ENCODE assay signal across 26 cellular contexts in the genomic region with DNA sequence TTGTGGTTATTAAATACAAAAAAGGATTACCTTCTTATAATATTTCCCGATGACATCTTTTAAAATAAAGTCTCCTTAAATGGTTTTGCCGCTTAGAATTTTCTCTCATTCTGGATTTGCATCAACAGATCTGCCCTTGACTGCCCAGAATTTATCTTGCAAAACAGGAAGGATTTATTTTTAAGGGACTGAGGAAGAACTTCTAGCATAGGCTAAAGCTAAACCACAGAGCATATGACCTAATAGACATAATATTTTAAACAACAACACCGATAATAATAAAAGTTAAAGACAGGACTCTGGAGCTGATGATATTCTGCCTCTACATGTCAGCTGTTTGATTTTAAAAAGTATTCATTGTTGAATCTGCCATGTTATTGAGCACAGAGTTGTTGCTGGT.
DNase-seq lines count a peak whose midpoint lies in the region; ATAC-seq and TF ChIP-seq lines count a peak whose summit lies in the region.
"Had no signal": no experiment of that assay in that cellular context is flagged by ENCODE, and none has a peak within 500 bp of the region (broad histone marks: within the 10 kb centered on the region; RNA-seq: fewer than 3 reads in every experiment).

No MANE protein-coding gene starts in this region.

- no peak for ATAC-seq in Right ventricle myocardium inferior
- no peak for ATAC-seq in GM18517 (IDR thresholded peaks at IDR 0.05; ENCODE audit: unreplicated experiment)
- no peak for ATAC-seq in GM18498 (IDR thresholded peaks at IDR 0.05; ENCODE audit: unreplicated experiment)
- no peak for ATAC-seq in activated CD8-positive, alpha-beta T cell treated with anti-CD3 and anti-CD28 coated beads for 36 hours
- ATAC-seq: activated CD4-positive, alpha-beta T cell treated with anti-CD3 and anti-CD28 coated beads for 36 hours; activated naive CD4-positive, alpha-beta T cell treated with anti-CD3 and anti-CD28 coated beads, Interleukin-2, amount 50 U/mL, for 72 hours; CD8-positive, alpha-beta T cell; naive thymus-derived CD8-positive, alpha-beta T cell; psoas muscle had no signal

- peak overlapping the region; percentile 9 for H3K27ac ChIP-seq in left ventricle myocardium inferior (replicated peaks)
- H3K27ac ChIP-seq: gastroesophageal sphincter, psoas muscle, SK-N-MC had no signal

- H3K27me3 Mint-ChIP-seq in dendritic cell treated with granulocyte-macrophage colony-stimulating factor and Interleukin-4, amounts not matched to agents 40 ng/mL and 50 ng/mL, for 4 days: no peaks in the 10 kb centered on the region
- H3K27me3 Mint-ChIP-seq in activated CD8-positive, alpha-beta T cell treated with anti-CD3 and anti-CD28 coated beads for 36 hours: peaks cover 4% of the 10 kb centered on the region

- CTCF ChIA-PET in activated CD8-positive, alpha-beta T cell treated with anti-CD3 and anti-CD28 coated beads for 36 hours (lab: Charles Lee): interaction anchor here (0.8 kb wide), 1 partner anchor 10 kb away, joined by 3 read pairs; no protein-coding TSS in a partner anchor

- no peaks in the 10 kb centered on the region for H3K36me3 ChIP-seq in left ventricle myocardium inferior
- H3K36me3 ChIP-seq: gastroesophageal sphincter had no signal

- H3K27me3 ChIP-seq in left ventricle myocardium inferior (ENCODE audit: low read depth): peaks cover 8% of the 10 kb centered on the region

- intact Hi-C loops in left ventricle myocardium inferior (cut with micrococcal nuclease): no loop called here
- intact Hi-C loops in Right ventricle myocardium inferior (cut with DNase I): no loop called here
- intact Hi-C loops in dendritic cell treated with granulocyte-macrophage colony-stimulating factor and Interleukin-4, amounts not matched to agents 40 ng/mL and 50 ng/mL, for 4 days (cut with micrococcal nuclease): loop anchor here (10.0 kb wide), 1 partner anchor 134 kb away; no protein-coding TSS in a partner anchor
- intact Hi-C loops in activated CD8-positive, alpha-beta T cell treated with anti-CD3 and anti-CD28 coated beads for 36 hours (cut with micrococcal nuclease): no loop called here

- H3K9me3 ChIP-seq in left ventricle myocardium inferior (replicated peaks): no peaks in the 10 kb centered on the region
- H3K9me3 ChIP-seq: gastroesophageal sphincter, psoas muscle had no signal

- peak overlapping the region; percentile 50 for H3K27ac Mint-ChIP-seq in dendritic cell treated with granulocyte-macrophage colony-stimulating factor and Interleukin-4, amounts not matched to agents 40 ng/mL and 50 ng/mL, for 4 days
- no peak overlapping the region for H3K27ac Mint-ChIP-seq in activated CD8-positive, alpha-beta T cell treated with anti-CD3 and anti-CD28 coated beads for 36 hours
- H3K27ac Mint-ChIP-seq: activated CD4-positive, alpha-beta T cell treated with anti-CD3 and anti-CD28 coated beads for 36 hours; activated naive CD4-positive, alpha-beta T cell treated with anti-CD3 and anti-CD28 coated beads, Interleukin-2, amount 50 U/mL, for 72 hours; activated T-helper 2 cell treated with anti-CD3 and anti-CD28 coated beads, Interferon-gamma antibody, Interleukin-2, Interleukin-4, amounts not matched to agents 10 μg/mL and 5 μg/mL and 100 μg/mL, durations not matched to agents 14 hours and 24 hours and 36 hours; CD8-positive, alpha-beta T cell; naive thymus-derived CD8-positive, alpha-beta T cell; type B pancreatic cell had no signal

- H3K4me3 Mint-ChIP-seq in dendritic cell treated with granulocyte-macrophage colony-stimulating factor and Interleukin-4, amounts not matched to agents 40 ng/mL and 50 ng/mL, for 4 days: peak overlapping the region; percentile 28
- no peak overlapping the region for H3K4me3 Mint-ChIP-seq in activated CD8-positive, alpha-beta T cell treated with anti-CD3 and anti-CD28 coated beads for 36 hours
- H3K4me3 Mint-ChIP-seq: activated CD4-positive, alpha-beta T cell treated with anti-CD3 and anti-CD28 coated beads for 36 hours; CD8-positive, alpha-beta T cell; naive thymus-derived CD8-positive, alpha-beta T cell; type B pancreatic cell had no signal

- H3K4me3 ChIP-seq in left ventricle myocardium inferior: no peak overlapping the region
- H3K4me3 ChIP-seq: gastroesophageal sphincter, lung, psoas muscle, SK-N-MC had no signal

- no peak for TF ChIP-seq CTCF in left ventricle myocardium inferior (IDR thresholded peaks at IDR 0.05; ENCODE audit: borderline replicate concordance)
- no peak for TF ChIP-seq CTCF in activated CD8-positive, alpha-beta T cell treated with anti-CD3 and anti-CD28 coated beads for 36 hours (IDR thresholded peaks at IDR 0.05)

- DNase-seq in left ventricle myocardium inferior: no peak
- DNase-seq in Right ventricle myocardium inferior (ENCODE audit: missing footprints): no peak
- peak; percentile 78 for DNase-seq in NOMO-1 treated with dmso at 0.1 percent for 144 hours (lab: John Stamatoyannopoulos, UW; ENCODE audit: unreplicated experiment)
- no peak for DNase-seq in activated CD4-positive, alpha-beta T cell treated with anti-CD3 and anti-CD28 coated beads for 48 hours
- no peak for DNase-seq in activated CD8-positive, alpha-beta T cell treated with anti-CD3 and anti-CD28 coated beads for 36 hours
- DNase-seq: activated CD4-positive, alpha-beta T cell treated with anti-CD3 and anti-CD28 coated beads for 36 hours; CD8-positive, alpha-beta T cell; effector CD4-positive, alpha-beta T cell; GOT3; naive thymus-derived CD8-positive, alpha-beta T cell; NCI-H1105 treated with DMSO at 0.1 percent for 48 hours; NCI-H2029 treated with DMSO at 0.1 percent for 48 hours; NCI-H526 treated with DMSO at 0.1 percent for 48 hours; occipital lobe; psoas muscle; stimulated activated CD4-positive, alpha-beta T cell treated with anti-CD3 and anti-CD28 coated beads, Interleukin-15, amount 100 ng/mL, for 24 hours; stimulated activated CD4-positive, alpha-beta T cell treated with anti-CD3 and anti-CD28 coated beads, Interleukin-4, amount 100 ng/mL, for 4 hours had no signal

- H3K36me3 Mint-ChIP-seq in dendritic cell treated with granulocyte-macrophage colony-stimulating factor and Interleukin-4, amounts not matched to agents 40 ng/mL and 50 ng/mL, for 4 days (ENCODE audit: low read depth): no peaks in the 10 kb centered on the region
- H3K36me3 Mint-ChIP-seq in activated CD8-positive, alpha-beta T cell treated with anti-CD3 and anti-CD28 coated beads for 36 hours (ENCODE audit: low read depth): no peaks in the 10 kb centered on the region
- H3K36me3 Mint-ChIP-seq: activated naive CD4-positive, alpha-beta T cell treated with anti-CD3 and anti-CD28 coated beads, Interleukin-2, amount 50 U/mL, for 72 hours; CD8-positive, alpha-beta T cell; naive thymus-derived CD8-positive, alpha-beta T cell; type B pancreatic cell had no signal

- POLR2A ChIA-PET in activated CD8-positive, alpha-beta T cell treated with anti-CD3 and anti-CD28 coated beads for 36 hours (lab: Charles Lee): no interaction called here

- peaks cover 12% of the 10 kb centered on the region for H3K4me1 Mint-ChIP-seq in dendritic cell treated with granulocyte-macrophage colony-stimulating factor and Interleukin-4, amounts not matched to agents 40 ng/mL and 50 ng/mL, for 4 days (ENCODE audit: low read depth)
- no peaks in the 10 kb centered on the region for H3K4me1 Mint-ChIP-seq in activated CD8-positive, alpha-beta T cell treated with anti-CD3 and anti-CD28 coated beads for 36 hours (ENCODE audit: low read depth)
- H3K4me1 Mint-ChIP-seq: activated CD4-positive, alpha-beta T cell treated with anti-CD3 and anti-CD28 coated beads for 36 hours; naive thymus-derived CD8-positive, alpha-beta T cell had no signal

- no peaks in the 10 kb centered on the region for H3K4me1 ChIP-seq in left ventricle myocardium inferior
- H3K4me1 ChIP-seq: gastroesophageal sphincter, psoas muscle had no signal

- no peaks in the 10 kb centered on the region for H3K9me3 Mint-ChIP-seq in dendritic cell treated with granulocyte-macrophage colony-stimulating factor and Interleukin-4, amounts not matched to agents 40 ng/mL and 50 ng/mL, for 4 days
- no peaks in the 10 kb centered on the region for H3K9me3 Mint-ChIP-seq in activated CD8-positive, alpha-beta T cell treated with anti-CD3 and anti-CD28 coated beads for 36 hours
- H3K9me3 Mint-ChIP-seq: activated naive CD4-positive, alpha-beta T cell treated with anti-CD3 and anti-CD28 coated beads, Interleukin-2, amount 50 U/mL, for 72 hours; activated T-helper 2 cell treated with anti-CD3 and anti-CD28 coated beads, Interferon-gamma antibody, Interleukin-2, Interleukin-4, amounts not matched to agents 10 μg/mL and 5 μg/mL and 100 μg/mL, durations not matched to agents 14 hours and 24 hours and 36 hours; type B pancreatic cell had no signal
